ENCODE assay signal across 14 cellular contexts in genomic region chr12:123354600-123354999, GRCh38. TPM values are rescaled to one million over a fixed set of nuclear protein-coding genes. Genes with fewer than 3 reads are reported as not detected.
DNase-seq lines count a peak whose midpoint lies in the region; ATAC-seq and TF ChIP-seq lines count a peak whose summit lies in the region.
"Had no signal": no experiment of that assay in that cellular context is flagged by ENCODE, and none has a peak within 500 bp of the region (broad histone marks: within the 10 kb centered on the region; RNA-seq: fewer than 3 reads in every experiment).

No MANE protein-coding gene starts in this region.

- H3K79me2 ChIP-seq in OCI-LY7 (ENCODE audit: insufficient read depth, low read depth, low read length), result peaks cover 100% of the 10 kb centered on the region

- H3K9me2 ChIP-seq in OCI-LY7 (ENCODE audit: insufficient read depth, low read length), result no peaks in the 10 kb centered on the region

- H2AFZ ChIP-seq in OCI-LY7 (ENCODE audit: low read length), result no peak overlapping the region

- no peak overlapping the region for H3K27ac Mint-ChIP-seq in CD8-positive, alpha-beta T cell
- peak overlapping the region; percentile 39 for H3K27ac Mint-ChIP-seq in activated T-helper 2 cell treated with anti-CD3 and anti-CD28 coated beads, Interferon-gamma antibody, Interleukin-2, Interleukin-4, amounts not matched to agents 10 μg/mL and 5 μg/mL and 100 μg/mL, durations not matched to agents 14 hours and 24 hours and 36 hours

- in situ Hi-C loops in HAP-1 (cut with MboI; ENCODE audit: low sequenced_read_pairs), result no loop called here

- POLR2A ChIA-PET in CD8-positive, alpha-beta T cell (lab: Charles Lee), result interaction anchor here (1.7 kb wide), 1 partner anchor 10 kb away, joined by 6 read pairs; the partner anchor contains the start of gene SBNO1
- POLR2A ChIA-PET in OCI-LY7 (lab: Charles Lee), result interaction anchor here (0.6 kb wide), 1 partner anchor 11 kb away, joined by 4 read pairs; no protein-coding TSS in a partner anchor

- CTCF ChIA-PET in CD8-positive, alpha-beta T cell (lab: Charles Lee), result no interaction called here
- CTCF ChIA-PET in OCI-LY7 (lab: Charles Lee; ENCODE audit: unreplicated experiment), result no interaction called here

- peak overlapping the region; percentile 29 for H3K4me3 Mint-ChIP-seq in CD8-positive, alpha-beta T cell
- H3K4me3 Mint-ChIP-seq in activated T-helper 2 cell treated with anti-CD3 and anti-CD28 coated beads, Interferon-gamma antibody, Interleukin-2, Interleukin-4, amounts not matched to agents 10 μg/mL and 5 μg/mL and 100 μg/mL, durations not matched to agents 14 hours and 24 hours and 36 hours (ENCODE audit: low read depth), result no peak overlapping the region
- H3K4me3 Mint-ChIP-seq: CD4-positive, alpha-beta T cell had no signal

- peaks cover 39% of the 10 kb centered on the region for H3K36me3 Mint-ChIP-seq in CD8-positive, alpha-beta T cell
- peaks cover 30% of the 10 kb centered on the region for H3K36me3 Mint-ChIP-seq in activated T-helper 2 cell treated with anti-CD3 and anti-CD28 coated beads, Interferon-gamma antibody, Interleukin-2, Interleukin-4, amounts not matched to agents 10 μg/mL and 5 μg/mL and 100 μg/mL, durations not matched to agents 14 hours and 24 hours and 36 hours (ENCODE audit: low read depth)

- TF ChIP-seq CTCF in CD8-positive, alpha-beta T cell (IDR thresholded peaks at IDR 0.05), result no peak
- no peak for TF ChIP-seq CTCF in OCI-LY7 (conservative IDR thresholded peaks at IDR 0.05; ENCODE audit: low read length)

- peaks cover 4% of the 10 kb centered on the region for H3K36me3 ChIP-seq in CD8-positive, alpha-beta T cell (ENCODE audit: insufficient read depth, low read length)
- H3K36me3 ChIP-seq in HAP-1 (replicated peaks), result peaks cover 14% of the 10 kb centered on the region; the same call in 1 of the 2 replicates
- H3K36me3 ChIP-seq in OCI-LY7 (ENCODE audit: insufficient read depth, low read length), result peaks cover 88% of the 10 kb centered on the region

- no peaks in the 10 kb centered on the region for H3K27me3 ChIP-seq in CD8-positive, alpha-beta T cell (ENCODE audit: insufficient read depth, low read length)
- H3K27me3 ChIP-seq in HAP-1 (ENCODE audit: low read depth), result no peaks in the 10 kb centered on the region
- H3K27me3 ChIP-seq: MG63 had no signal

- peaks cover 63% of the 10 kb centered on the region for H3K4me1 Mint-ChIP-seq in CD8-positive, alpha-beta T cell (ENCODE audit: low read depth)
- peaks cover 45% of the 10 kb centered on the region for H3K4me1 Mint-ChIP-seq in activated T-helper 2 cell treated with anti-CD3 and anti-CD28 coated beads, Interferon-gamma antibody, Interleukin-2, Interleukin-4, amounts not matched to agents 10 μg/mL and 5 μg/mL and 100 μg/mL, durations not matched to agents 14 hours and 24 hours and 36 hours (ENCODE audit: low read depth)

- H3K9me3 Mint-ChIP-seq in CD8-positive, alpha-beta T cell, result no peaks in the 10 kb centered on the region
- no peaks in the 10 kb centered on the region for H3K9me3 Mint-ChIP-seq in activated T-helper 2 cell treated with anti-CD3 and anti-CD28 coated beads, Interferon-gamma antibody, Interleukin-2, Interleukin-4, amounts not matched to agents 10 μg/mL and 5 μg/mL and 100 μg/mL, durations not matched to agents 14 hours and 24 hours and 36 hours
- H3K9me3 Mint-ChIP-seq: CD4-positive, alpha-beta T cell had no signal

- no TSS peak for BruUV-seq in OCI-LY7 (replicated peaks; lab: Mats Ljungman, UMichigan)

- no peak overlapping the region for H3K27ac ChIP-seq in CD8-positive, alpha-beta T cell (ENCODE audit: low read depth, low read length)
- H3K27ac ChIP-seq in OCI-LY7 (ENCODE audit: low read depth, low read length, poor library complexity, severe bottlenecking), result no peak overlapping the region
- H3K27ac ChIP-seq: KMS-11 had no signal

- no peak overlapping the region for H3K4me2 ChIP-seq in OCI-LY7 (ENCODE audit: low read length)
- H3K4me2 ChIP-seq: KMS-11 had no signal

- no peaks in the 10 kb centered on the region for H3K9me3 ChIP-seq in CD8-positive, alpha-beta T cell (ENCODE audit: low read length)
- H3K9me3 ChIP-seq in HAP-1 (no peaks in the 10 kb centered on the region), OCI-LY7 (ENCODE audit: low read length) (no peaks in the 10 kb centered on the region)
- H3K9me3 ChIP-seq: MG63 had no signal

- H3K4me1 ChIP-seq in CD8-positive, alpha-beta T cell (ENCODE audit: insufficient read depth, low read length), result peaks cover 18% of the 10 kb centered on the region
- peaks cover 10% of the 10 kb centered on the region for H3K4me1 ChIP-seq in HAP-1
- H3K4me1 ChIP-seq in OCI-LY7 (ENCODE audit: insufficient read depth, low read length, poor library complexity, severe bottlenecking), result no peaks in the 10 kb centered on the region

- intact Hi-C loops in CD8-positive, alpha-beta T cell (cut with DNase I, micrococcal nuclease), result no loop called here
- intact Hi-C loops in activated T-helper 2 cell treated with anti-CD3 and anti-CD28 coated beads, Interferon-gamma antibody, Interleukin-2, Interleukin-4, amounts not matched to agents 10 μg/mL and 5 μg/mL and 100 μg/mL, durations not matched to agents 14 hours and 24 hours and 36 hours (cut with micrococcal nuclease), result no loop called here
- intact Hi-C loops in OCI-LY7 (cut with micrococcal nuclease; ENCODE audit: unreplicated experiment), result no loop called here

- H4K20me1 ChIP-seq in OCI-LY7 (ENCODE audit: insufficient read depth, low read length), result peaks cover 19% of the 10 kb centered on the region

- DNase-seq in CD8-positive, alpha-beta T cell, result no peak
- peak; percentile 16 to 52 for DNase-seq in HAP-1 (ENCODE audit: low spot score in 2 of 2)
- no peak for DNase-seq in activated T-helper 2 cell treated with anti-CD3 and anti-CD28 coated beads, Interferon-gamma antibody, Interleukin-2, Interleukin-4, amounts not matched to agents 10 μg/mL and 5 μg/mL and 100 μg/mL, durations not matched to agents 14 hours and 24 hours and 36 hours (ENCODE audit: low spot score)
- peak; percentile 10 for DNase-seq in myocyte (ENCODE audit: low read depth)
- DNase-seq in globus pallidus (ENCODE audit: low spot score), result no peak
- DNase-seq in iPS-NIHi7 (ENCODE audit: extremely low spot score), result no peak
- no peak for DNase-seq in OCI-LY7 (ENCODE audit: low spot score)
- DNase-seq: ACHN; CD4-positive, alpha-beta T cell; MG63; NCI-H1092 treated with DMSO at 0.1 percent for 48 hours; NCI-H1694 treated with DMSO at 0.1 percent for 48 hours; NCI-H748 treated with DMSO at 0.1 percent for 48 hours had no signal

- no peak for ATAC-seq in CD8-positive, alpha-beta T cell

- no peak overlapping the region for H3K4me3 ChIP-seq in CD8-positive, alpha-beta T cell (ENCODE audit: low read depth, low read length)
- H3K4me3 ChIP-seq in HAP-1 (no peak overlapping the region), OCI-LY7 (ENCODE audit: low read depth, low read length, poor library complexity, severe bottlenecking) (no peak overlapping the region)
- H3K4me3 ChIP-seq: MG63 had no signal

- H3K27me3 Mint-ChIP-seq in CD8-positive, alpha-beta T cell (ENCODE audit: low read depth), result no peaks in the 10 kb centered on the region
- no peaks in the 10 kb centered on the region for H3K27me3 Mint-ChIP-seq in activated T-helper 2 cell treated with anti-CD3 and anti-CD28 coated beads, Interferon-gamma antibody, Interleukin-2, Interleukin-4, amounts not matched to agents 10 μg/mL and 5 μg/mL and 100 μg/mL, durations not matched to agents 14 hours and 24 hours and 36 hours (ENCODE audit: low read depth)
- H3K27me3 Mint-ChIP-seq: CD4-positive, alpha-beta T cell had no signal

RNA-seq across cellular contexts. Expression of gene SBNO1, which starts 10.0 kb away (rescaled TPM):
- 10 to 100 TPM; 25.4 to 25.9 TPM for total RNA-seq in CD8-positive, alpha-beta T cell
- 51.1 and 52.2 TPM in 2 replicates for total RNA-seq in activated T-helper 2 cell treated with anti-CD3 and anti-CD28 coated beads, Interferon-gamma antibody, Interleukin-2, Interleukin-4, amounts not matched to agents 10 μg/mL and 5 μg/mL and 100 μg/mL, durations not matched to agents 14 hours and 24 hours and 36 hours
- total RNA-seq in myocyte (30.7 and 34.0 TPM in 2 replicates), OCI-LY7 (2022) (57.3 and 57.9 TPM in 2 replicates)
- 11.5 TPM for polyA plus RNA-seq in myocyte (2012)
- total RNA-seq in OCI-LY7 (2014; rRNA removed; shearing (Covaris generic)), result 23.7 and 31.2 TPM in 2 replicates

RNA-seq across cellular contexts. Expression of gene KMT5A, which starts 29.3 kb away (rescaled TPM):
- total RNA-seq in CD8-positive, alpha-beta T cell, result 10 to 100 TPM; 24.6 to 25.4 TPM
- 72.7 and 74.1 TPM in 2 replicates for total RNA-seq in activated T-helper 2 cell treated with anti-CD3 and anti-CD28 coated beads, Interferon-gamma antibody, Interleukin-2, Interleukin-4, amounts not matched to agents 10 μg/mL and 5 μg/mL and 100 μg/mL, durations not matched to agents 14 hours and 24 hours and 36 hours
- total RNA-seq in myocyte (37.9 and 72.1 TPM in 2 replicates), OCI-LY7 (2022) (149 and 153 TPM in 2 replicates)
- 48.1 TPM for polyA plus RNA-seq in myocyte (2012)
- total RNA-seq in OCI-LY7 (2014; rRNA removed; shearing (Covaris generic)), result 87.8 and 101 TPM in 2 replicates

Comparison
In these comparisons a context has a peak if more than half of its experiments do, and no peak if none do; other contexts are left out.
1. DNase-seq: peak in HAP-1 (2 of 2) and myocyte (single experiment); none in CD8-positive, alpha-beta T cell (0 of 7), activated T-helper 2 cell treated with anti-CD3 and anti-CD28 coated beads, Interferon-gamma antibody, Interleukin-2, Interleukin-4, amounts not matched to agents 10 μg/mL and 5 μg/mL and 100 μg/mL, durations not matched to agents 14 hours and 24 hours and 36 hours (single experiment), globus pallidus (single experiment), iPS-NIHi7 (single experiment) and OCI-LY7 (single experiment).